8 cellular contexts compared by ENCODE assay signal in the genomic region with DNA sequence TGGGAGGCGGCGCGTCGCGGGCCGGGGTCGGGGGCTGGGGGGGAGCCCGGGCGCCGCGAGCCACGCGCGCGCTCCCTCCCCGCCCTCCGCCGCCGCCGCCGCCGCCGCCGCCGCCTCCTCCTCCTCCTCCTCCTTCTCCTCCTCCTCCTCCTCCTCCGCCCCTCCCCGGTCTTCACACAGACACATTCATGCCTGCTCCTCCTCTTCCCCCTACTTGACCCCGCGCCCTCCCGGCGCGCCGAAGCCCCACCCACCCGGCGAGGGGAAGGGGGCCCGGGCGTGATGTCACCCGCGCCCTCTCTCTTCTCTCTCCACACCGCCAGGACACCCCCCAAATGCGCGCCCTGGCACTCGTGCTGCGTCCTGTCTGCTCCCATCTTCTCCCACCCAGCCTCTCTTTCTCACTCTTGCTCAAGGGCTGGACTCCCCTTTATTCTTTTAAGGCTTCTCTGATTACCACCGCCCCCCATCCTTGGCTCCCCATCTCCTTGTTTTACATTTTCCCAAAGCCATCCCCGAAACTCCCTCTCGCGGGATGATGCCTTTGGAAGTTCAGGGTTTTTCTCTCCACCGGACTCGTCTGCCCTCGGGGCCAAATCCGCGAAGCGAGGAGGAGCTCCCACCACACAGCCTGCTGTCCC. TPM values are rescaled to one million over a fixed set of nuclear protein-coding genes. Genes with fewer than 3 reads are reported as not detected.
DNase-seq lines count a peak whose midpoint lies in the region; ATAC-seq and TF ChIP-seq lines count a peak whose summit lies in the region.

No MANE protein-coding gene starts in this region.

- ATAC-seq in CD4-positive, CD25-positive, alpha-beta regulatory T cell (ENCODE audit: low read depth in 2 of 2): no peak
- no peak for ATAC-seq in HG02763 (IDR thresholded peaks at IDR 0.05; ENCODE audit: unreplicated experiment)

- peaks cover 11% of the 10 kb centered on the region for H3K4me1 ChIP-seq in CD4-positive, CD25-positive, alpha-beta regulatory T cell (ENCODE audit: control insufficient read depth, insufficient read depth, low read length, poor library complexity, severe bottlenecking)
- H3K4me1 ChIP-seq in breast epithelium (no peaks in the 10 kb centered on the region), smooth muscle cell (ENCODE audit: low read depth) (peaks cover 36% of the 10 kb centered on the region)

- peak in 1 of 3 donors; percentile 11 for TF ChIP-seq CTCF in breast epithelium (IDR thresholded peaks at IDR 0.05)
- TF ChIP-seq CTCF in smooth muscle cell (IDR thresholded peaks at IDR 0.05; ENCODE audit: borderline replicate concordance, insufficient read depth, poor library complexity, severe bottlenecking): no peak

- H3K36me3 ChIP-seq in CD4-positive, CD25-positive, alpha-beta regulatory T cell (ENCODE audit: control insufficient read depth, insufficient read depth, low read length): no peaks in the 10 kb centered on the region
- H3K36me3 ChIP-seq in breast epithelium (no peaks in the 10 kb centered on the region), smooth muscle cell (ENCODE audit: low read depth) (no peaks in the 10 kb centered on the region)

- 3% methylated on average over 13 of the region's 54 CpGs for WGBS in smooth muscle cell (ENCODE audit: low lambda C conversion rate)

- H3K9ac ChIP-seq in smooth muscle cell (ENCODE audit: low read depth): peak overlapping the region; percentile 85

- H3K27me3 Mint-ChIP-seq in CD4-positive, CD25-positive, alpha-beta regulatory T cell: peaks cover 77% of the 10 kb centered on the region
- H3K27me3 Mint-ChIP-seq in IgD-negative memory B cell: peaks cover 29% of the 10 kb centered on the region

- peaks cover 24% of the 10 kb centered on the region for H3K27me3 ChIP-seq in CD4-positive, CD25-positive, alpha-beta regulatory T cell (ENCODE audit: control insufficient read depth, insufficient read depth, low read length)
- H3K27me3 ChIP-seq in breast epithelium (peaks cover 0 to 7% of the 10 kb centered on the region in 2 donors), smooth muscle cell (ENCODE audit: low read depth) (no peaks in the 10 kb centered on the region)

- H3K4me1 Mint-ChIP-seq in CD4-positive, CD25-positive, alpha-beta regulatory T cell: peaks cover 0 to 15% (median 5%) of the 10 kb centered on the region in 4 donors
- H3K4me1 Mint-ChIP-seq in IgD-negative memory B cell: peaks cover 0 to 9% (median 9%) of the 10 kb centered on the region in 3 donors

- H3K27ac Mint-ChIP-seq in CD4-positive, CD25-positive, alpha-beta regulatory T cell: no peak overlapping the region
- H3K27ac Mint-ChIP-seq in IgD-negative memory B cell: no peak overlapping the region

- no peaks in the 10 kb centered on the region for H3K36me3 Mint-ChIP-seq in CD4-positive, CD25-positive, alpha-beta regulatory T cell
- H3K36me3 Mint-ChIP-seq in IgD-negative memory B cell: peaks cover 1% of the 10 kb centered on the region

- peak overlapping the region in 3 of 4 donors; percentile 59 to 92 (median 75) for H3K4me3 Mint-ChIP-seq in CD4-positive, CD25-positive, alpha-beta regulatory T cell
- peak overlapping the region; percentile 67 to 90 (median 79) for H3K4me3 Mint-ChIP-seq in IgD-negative memory B cell

- no peak overlapping the region for H3K4me3 ChIP-seq in CD4-positive, CD25-positive, alpha-beta regulatory T cell (ENCODE audit: low read depth, low read length)
- H3K4me3 ChIP-seq in breast epithelium (peak overlapping the region; percentile 76 to 97 (median 82)), smooth muscle cell (peak overlapping the region; percentile 93)

- no peak for DNase-seq in CD4-positive, CD25-positive, alpha-beta regulatory T cell
- peak; percentile 75 to 81 for DNase-seq in breast epithelium (ENCODE audit: low spot score in 2 of 2)
- peak; percentile 84 for DNase-seq in iris pigment epithelial cell (ENCODE audit: low read depth)
- DNase-seq in smooth muscle cell (lab: John Stamatoyannopoulos, UW; ENCODE audit: unreplicated experiment): peak; percentile 59
- DNase-seq in NCI-H1417 (lab: John Stamatoyannopoulos, UW): no peak
- no peak for DNase-seq in cerebellar nuclear complex (lab: John Stamatoyannopoulos, UW)

- H3K79me2 ChIP-seq in smooth muscle cell (ENCODE audit: low read depth): peaks cover 27% of the 10 kb centered on the region

- H3K9me3 Mint-ChIP-seq in CD4-positive, CD25-positive, alpha-beta regulatory T cell: peaks cover 0 to 6% (median 2%) of the 10 kb centered on the region in 7 donors
- H3K9me3 Mint-ChIP-seq in IgD-negative memory B cell: peaks cover 0 to 2% (median 0%) of the 10 kb centered on the region in 3 donors

- peaks cover 21% of the 10 kb centered on the region for H4K20me1 ChIP-seq in smooth muscle cell (ENCODE audit: low read depth)

- H2AFZ ChIP-seq in smooth muscle cell (ENCODE audit: low read depth): peak overlapping the region; percentile 79

- no peak overlapping the region for H3K27ac ChIP-seq in CD4-positive, CD25-positive, alpha-beta regulatory T cell (ENCODE audit: insufficient read depth, low read length, poor library complexity, severe bottlenecking)
- peak overlapping the region; percentile 94 to 98 for H3K27ac ChIP-seq in breast epithelium
- H3K27ac ChIP-seq in smooth muscle cell (ENCODE audit: low read depth): peak overlapping the region; percentile 85

- H3K4me2 ChIP-seq in smooth muscle cell: peak overlapping the region; percentile 84

- no peak for TF ChIP-seq POLR2A in breast epithelium (IDR thresholded peaks at IDR 0.05)

- H3F3A ChIP-seq in smooth muscle cell (ENCODE audit: low read depth): peaks cover 11% of the 10 kb centered on the region

- intact Hi-C loops in breast epithelium (cut with DNase I; ENCODE audit: low total_unique reads): no loop called here

- no peaks in the 10 kb centered on the region for H3K9me3 ChIP-seq in CD4-positive, CD25-positive, alpha-beta regulatory T cell (ENCODE audit: control insufficient read depth in 2 of 2, low read length in 2 of 2)
- H3K9me3 ChIP-seq in breast epithelium: no peaks in the 10 kb centered on the region
- H3K9me3 ChIP-seq in smooth muscle cell (replicated peaks; ENCODE audit: low read depth): no peaks in the 10 kb centered on the region

RNA-seq across cellular contexts. Expression of gene GLI3, which starts 1.0 kb away (rescaled TPM):
- not detected for total RNA-seq in CD4-positive, CD25-positive, alpha-beta regulatory T cell
- not detected for polyA plus RNA-seq in CD4-positive, CD25-positive, alpha-beta regulatory T cell
- polyA plus RNA-seq in IgD-negative memory B cell (not detected), smooth muscle cell (68.2 and 70.4 TPM in 2 replicates)
- total RNA-seq in breast epithelium (10 to 100 TPM; 10.2 to 29.9 (median 22.6) TPM), smooth muscle cell (31.1 and 31.2 TPM in 2 replicates)

Comparison
In these comparisons a context has a peak if more than half of its experiments do, and no peak if none do; other contexts are left out.
1. DNase-seq: peak in breast epithelium (2 of 2), iris pigment epithelial cell (single experiment) and smooth muscle cell (single experiment); none in CD4-positive, CD25-positive, alpha-beta regulatory T cell (0 of 3), NCI-H1417 (0 of 3) and cerebellar nuclear complex (0 of 2).
2. RNA of gene GLI3, which starts 1.0 kb away (total RNA-seq): 31.1 to 31.2 TPM in smooth muscle cell and 10.2 to 29.9 TPM in breast epithelium; not detected in CD4-positive, CD25-positive, alpha-beta regulatory T cell (single experiment); every median in the first group is over 10 times any median in the second.